In the genomic region with DNA sequence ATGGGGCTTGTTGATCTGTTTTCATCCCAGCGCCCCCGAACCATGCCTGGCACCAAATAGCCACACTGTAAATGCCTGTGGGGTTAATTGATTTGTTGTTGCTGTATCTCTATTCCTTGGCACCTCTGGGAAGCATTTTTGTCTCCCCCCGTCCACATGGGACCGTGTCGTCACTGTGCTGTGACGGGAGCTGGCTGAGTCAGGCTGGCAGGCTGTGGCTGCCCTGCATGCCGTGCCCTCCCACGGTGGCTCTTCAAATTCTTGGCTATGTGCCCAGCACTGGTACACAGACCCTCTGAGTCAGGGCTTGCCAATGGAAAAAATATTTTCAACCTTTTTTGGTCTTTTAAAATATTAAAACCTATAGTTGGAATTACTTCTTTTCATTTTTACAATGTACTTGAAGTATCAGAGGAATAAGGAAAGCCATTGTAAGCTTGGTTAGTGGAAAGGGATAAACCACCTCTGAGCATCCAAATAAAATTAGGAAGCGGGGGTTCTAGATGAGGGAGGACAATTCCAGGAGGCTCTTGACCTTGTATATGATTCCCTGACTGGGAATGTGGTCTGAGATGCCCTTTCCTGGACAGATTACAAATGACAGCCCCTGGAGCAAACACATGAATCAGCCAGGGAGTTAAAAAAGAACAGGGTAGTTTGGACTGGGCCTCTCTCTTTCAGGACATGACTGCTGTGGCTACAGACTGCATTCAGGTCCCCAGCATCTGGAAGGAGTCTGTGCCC, we compare ENCODE assay signal across 1 cellular context.
TF ChIP-seq lines count a peak whose summit lies in the region.

No MANE protein-coding gene starts in this region.

TF ChIP-seq in WTC11, 78 proteins besides CTCF, POLR2A, EP300 and RAD21 (continued from another document):
- TF ChIP-seq, protein P1, sequence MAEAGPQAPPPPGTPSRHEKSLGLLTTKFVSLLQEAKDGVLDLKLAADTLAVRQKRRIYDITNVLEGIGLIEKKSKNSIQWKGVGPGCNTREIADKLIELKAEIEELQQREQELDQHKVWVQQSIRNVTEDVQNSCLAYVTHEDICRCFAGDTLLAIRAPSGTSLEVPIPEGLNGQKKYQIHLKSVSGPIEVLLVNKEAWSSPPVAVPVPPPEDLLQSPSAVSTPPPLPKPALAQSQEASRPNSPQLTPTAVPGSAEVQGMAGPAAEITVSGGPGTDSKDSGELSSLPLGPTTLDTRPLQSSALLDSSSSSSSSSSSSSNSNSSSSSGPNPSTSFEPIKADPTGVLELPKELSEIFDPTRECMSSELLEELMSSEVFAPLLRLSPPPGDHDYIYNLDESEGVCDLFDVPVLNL (CRISPR knock-in tag; IDR thresholded peaks at IDR 0.05; ENCODE audit: borderline replicate concordance, low read depth), result no peak
- TF ChIP-seq FOXP1 (CRISPR knock-in tag; IDR thresholded peaks at IDR 0.05; ENCODE audit: borderline replicate concordance) (no peak), CREM (CRISPR knock-in tag; IDR thresholded peaks at IDR 0.05) (no peak)
